Comparison of ENCODE assay signal across 8 cellular contexts in genomic region chr5:173616577-173617118, GRCh38. TPM values are rescaled to one million over a fixed set of nuclear protein-coding genes. Genes with fewer than 3 reads are reported as not detected.
DNase-seq lines count a peak whose midpoint lies in the region; ATAC-seq and TF ChIP-seq lines count a peak whose summit lies in the region.

BOD1 (minus strand) TSS chr5:173616650; CDS start chr5:173616436, 214 bp downstream.

- in situ Hi-C loops in mammary epithelial cell (cut with MboI; ENCODE audit: low sequenced_read_pairs in 2 of 2), result loop anchor here in 1 of 2 donors (5.0 to 25.0 kb wide), 3 partner anchors 351 to 904 kb away; no protein-coding TSS in a partner anchor

- H3K4me2 ChIP-seq in mammary epithelial cell (ENCODE audit: insufficient read depth, low read depth, low read length), result peak within 1 kb of the TSS; percentile 93

- H3K27ac ChIP-seq in mammary epithelial cell (ENCODE audit: insufficient read depth, low read depth, low read length), result peak within 1 kb of the TSS; percentile 73
- peak within 1 kb of the TSS; percentile 96 for H3K27ac ChIP-seq in skeletal muscle tissue (ENCODE audit: low read depth, low read length)

- CTCF ChIA-PET in AG04449 (lab: Yijun Ruan, JAX) (interaction anchor here (0.6 to 18.0 kb wide), 39 partner anchors 10 to 910 kb away, joined by 3 to 402 read pairs (median 5); partner anchors contain the start of gene STC2), mammary epithelial cell (lab: Charles Lee; ENCODE audit: low non-redundant PET) (interaction anchor here (0.5 to 1.8 kb wide), 7 partner anchors 13 to 1134 kb away, joined by 3 to 7 read pairs (median 4); no protein-coding TSS in a partner anchor)

- H3K79me2 ChIP-seq in mammary epithelial cell (ENCODE audit: insufficient read depth, low read length), result peaks cover 47% of the 10 kb centered on the region

- POLR2A ChIA-PET in AG04449 (lab: Yijun Ruan, JAX), result interaction anchor here (0.5 to 1.5 kb wide), 5 partner anchors 9 to 322 kb away, joined by 3 to 5 read pairs (median 3); partner anchors contain the start of gene STC2

- H3K27me3 ChIP-seq in mammary epithelial cell (ENCODE audit: insufficient read depth, low read length) (no peaks in the 10 kb centered on the region), skeletal muscle tissue (ENCODE audit: control insufficient read depth in 3 of 3, insufficient read depth in 3 of 3, low read length in 3 of 3) (no peaks in the 10 kb centered on the region)

- dilution Hi-C loops in mammary epithelial cell (cut with HindIII; ENCODE audit: low sequenced_read_pairs), result loop anchor here (25.0 kb wide), 1 partner anchor 371 kb away; the partner anchor contains the start of gene C5orf47

- H2AFZ ChIP-seq in mammary epithelial cell (ENCODE audit: low read depth, low read length), result peak within 1 kb of the TSS; percentile 87

- intact Hi-C loops in mammary epithelial cell (cut with micrococcal nuclease), result loop anchor here (1.0 to 10.0 kb wide), 5 partner anchors 150 to 1108 kb away; partner anchors contain the start of gene MSX2

- H3K4me1 ChIP-seq in mammary epithelial cell (ENCODE audit: insufficient read depth, low read length), result peaks cover 16% of the 10 kb centered on the region
- H3K4me1 ChIP-seq in skeletal muscle tissue (ENCODE audit: control insufficient read depth in 3 of 3, insufficient read depth in 3 of 3, low read length in 3 of 3), result peaks cover 28 to 39% (median 32%) of the 10 kb centered on the region in 3 donors

- under 1% methylated on average over 9 of the region's 37 CpGs for WGBS in mammary epithelial cell (ENCODE audit: low coverage, missing lambda C conversion rate)

- DNase-seq in AG04449 (ENCODE audit: low read depth, low spot score), result peak; percentile 90
- DNase-seq in NCI-H2227 treated with DMSO at 0.1 percent for 48 hours (lab: John Stamatoyannopoulos, UW), result peak; percentile 95
- DNase-seq in mammary epithelial cell, result peak; percentile 97

- H3K4me3 ChIP-seq in AG04449 (ENCODE audit: low read depth, low read length) (peak within 1 kb of the TSS; percentile 87), WI38 (ENCODE audit: low read depth, low read length) (peak within 1 kb of the TSS; percentile 86), mammary epithelial cell (replicated peaks in 1 of 3; ENCODE audit: insufficient read depth in 1 of 3, low read depth in 2 of 3, low read length in 3 of 3) (peak within 1 kb of the TSS; percentile 46 to 88 (median 63)), iPS-18c (ENCODE audit: insufficient read depth, low read depth, low read length) (peak within 1 kb of the TSS; percentile 82), skeletal muscle tissue (ENCODE audit: low read length in 3 of 3) (peak within 1 kb of the TSS; percentile 80 to 92 (median 82))

- H3K36me3 ChIP-seq in mammary epithelial cell (ENCODE audit: insufficient read depth, low read length) (peaks cover 5% of the 10 kb centered on the region), skeletal muscle tissue (ENCODE audit: control insufficient read depth in 3 of 3, insufficient read depth in 3 of 3, low read length in 3 of 3) (peaks cover 4 to 16% (median 15%) of the 10 kb centered on the region in 3 donors)

- BruUV-seq in mammary epithelial cell (replicated peaks; lab: Mats Ljungman, UMichigan), result no TSS peak

- H4K20me1 ChIP-seq in mammary epithelial cell (ENCODE audit: insufficient read depth, low read length), result no peaks in the 10 kb centered on the region

- ATAC-seq in GM18907 (IDR thresholded peaks at IDR 0.05; ENCODE audit: unreplicated experiment) (peak; percentile 91), HG03175 (IDR thresholded peaks at IDR 0.05; ENCODE audit: unreplicated experiment) (peak; percentile 93)

- no peak for TF ChIP-seq CTCF in AG04449 (IDR thresholded peaks at IDR 0.05; ENCODE audit: insufficient read depth, low read length, missing control alignments)
- no peak for TF ChIP-seq CTCF in WI38 (IDR thresholded peaks at IDR 0.05; ENCODE audit: low read depth, low read length)
- TF ChIP-seq CTCF in mammary epithelial cell (conservative IDR thresholded peaks at IDR 0.05 in 1 of 2, IDR thresholded peaks at IDR 0.05 in 1 of 2; ENCODE audit: extremely low read depth in 1 of 2, insufficient read depth in 1 of 2, low read depth in 1 of 2, low read length in 2 of 2), result no peak

- H3K9me3 ChIP-seq in mammary epithelial cell (replicated peaks; ENCODE audit: insufficient read depth, low read length), result no peaks in the 10 kb centered on the region
- no peaks in the 10 kb centered on the region for H3K9me3 ChIP-seq in iPS-18c (ENCODE audit: control insufficient read depth, insufficient read depth, low read length)
- no peaks in the 10 kb centered on the region for H3K9me3 ChIP-seq in skeletal muscle tissue (ENCODE audit: control insufficient read depth in 3 of 3, low read length in 3 of 3)

- H3K9ac ChIP-seq in mammary epithelial cell (ENCODE audit: insufficient read depth, low read length), result peak within 1 kb of the TSS; percentile 77
- peak within 1 kb of the TSS; percentile 88 to 91 (median 88) for H3K9ac ChIP-seq in skeletal muscle tissue (ENCODE audit: low read depth in 1 of 3, low read length in 3 of 3)

RNA-seq across cellular contexts. Expression of gene BOD1, which starts in this region (rescaled TPM):
- 10 to 100 TPM; 50.5 to 57.3 TPM for total RNA-seq in mammary epithelial cell
- 41.4 TPM for polyA plus RNA-seq in mammary epithelial cell
- 61.8 TPM for polyA minus RNA-seq in mammary epithelial cell
- total RNA-seq in skeletal muscle tissue, result 41.8 TPM

Comparison
In these comparisons a context has a peak if more than half of its experiments do, and no peak if none do; other contexts are left out.
1. Peak in every context shown above with its lines: DNase-seq, ATAC-seq, H3K4me3 ChIP-seq and H3K27ac ChIP-seq.